Comparison of ENCODE assay signal across 8 cellular contexts in genomic region chr4:2220016-2220620, GRCh38. TPM values are rescaled to one million over a fixed set of nuclear protein-coding genes. Genes with fewer than 3 reads are reported as not detected.
A peak's percentile ranks its signal among the peaks of the same experiment; 100 is the strongest.
DNase-seq lines count a peak whose midpoint lies in the region; ATAC-seq and TF ChIP-seq lines count a peak whose summit lies in the region.

No MANE protein-coding gene starts in this region.

- no peaks in the 10 kb centered on the region for H4K20me1 ChIP-seq in neural cell (ENCODE audit: insufficient read depth)

- peak; percentile 88 for TF ChIP-seq RAD21 in neural cell (conservative IDR thresholded peaks at IDR 0.05)

- TF ChIP-seq EP300 in neural cell (conservative IDR thresholded peaks at IDR 0.05; ENCODE audit: poor library complexity, severe bottlenecking) = no peak

- H3K27me3 ChIP-seq in HUES6 (ENCODE audit: control insufficient read depth, insufficient read depth, low read length) = peaks cover 64% of the 10 kb centered on the region
- H3K27me3 ChIP-seq in Panc1 (ENCODE audit: control insufficient read depth, insufficient read depth, low read length) = no peaks in the 10 kb centered on the region
- H3K27me3 ChIP-seq in neural cell (ENCODE audit: insufficient read depth, low read depth, low read length) = no peaks in the 10 kb centered on the region

- no peaks in the 10 kb centered on the region for H3F3A ChIP-seq in neural cell (ENCODE audit: insufficient read depth, low read length, poor library complexity, severe bottlenecking)

- BruUV-seq in Panc1 (replicated peaks; lab: Mats Ljungman, UMichigan) = no TSS peak

- intact Hi-C loops in Panc1 (cut with micrococcal nuclease; ENCODE audit: unreplicated experiment) = no loop called here

- peak; percentile 90 for TF ChIP-seq CTCF in GM10266 (IDR thresholded peaks at IDR 0.05; ENCODE audit: control insufficient read depth, insufficient read depth, low read depth, missing control alignments)
- peak; percentile 87 for TF ChIP-seq CTCF in Panc1 (IDR thresholded peaks at IDR 0.05)
- TF ChIP-seq CTCF in fibroblast of mammary gland (conservative IDR thresholded peaks at IDR 0.05; ENCODE audit: control insufficient read depth, insufficient read depth, low read depth, low read length) = peak; percentile 91
- TF ChIP-seq CTCF in neural cell (IDR thresholded peaks at IDR 0.05; ENCODE audit: poor library complexity, severe bottlenecking) = peak; percentile 87

- H3K36me3 ChIP-seq in HUES6 (ENCODE audit: control insufficient read depth, insufficient read depth, low read length) = no peaks in the 10 kb centered on the region
- peaks cover 2% of the 10 kb centered on the region for H3K36me3 ChIP-seq in Panc1 (ENCODE audit: control insufficient read depth, insufficient read depth, low read length)
- no peaks in the 10 kb centered on the region for H3K36me3 ChIP-seq in neural cell (ENCODE audit: insufficient read depth, low read length)

- POLR2A ChIA-PET in Panc1 (lab: Charles Lee) = no interaction called here

- H3K4me2 ChIP-seq in neural cell (ENCODE audit: low read length) = no peak overlapping the region

- H3K4me3 ChIP-seq in HUES6 (ENCODE audit: low read depth, low read length) = no peak overlapping the region
- no peak overlapping the region for H3K4me3 ChIP-seq in Panc1 (ENCODE audit: low read depth in 2 of 2, low read length in 2 of 2)
- no peak overlapping the region for H3K4me3 ChIP-seq in fibroblast of mammary gland (ENCODE audit: control insufficient read depth, low read depth, low read length)
- no peak overlapping the region for H3K4me3 ChIP-seq in neural cell (ENCODE audit: low read length)

- peak overlapping the region; percentile 10; the same call in 1 of the 2 replicates for H3K27ac ChIP-seq in HUES6 (ENCODE audit: low read depth, low read length)
- no peak overlapping the region for H3K27ac ChIP-seq in Panc1 (ENCODE audit: low read length)
- no peak overlapping the region for H3K27ac ChIP-seq in neural cell (ENCODE audit: low read length)

- ATAC-seq in Panc1 (peak; percentile 90), HG03520 (IDR thresholded peaks at IDR 0.05; ENCODE audit: unreplicated experiment) (no peak)
- ATAC-seq in stimulated activated naive CD8-positive, alpha-beta T cell treated with anti-CD3 and anti-CD28 coated beads, Interleukin-15, Interleukin-2, amounts not matched to agents 100 U/mL and 50 U/mL, for 24 hours = peak; percentile 86

- H3K9me3 ChIP-seq in HUES6 (ENCODE audit: control insufficient read depth, insufficient read depth, low read depth, low read length) (no peaks in the 10 kb centered on the region), Panc1 (ENCODE audit: control insufficient read depth, insufficient read depth, low read depth, low read length) (no peaks in the 10 kb centered on the region), neural cell (ENCODE audit: low read length) (no peaks in the 10 kb centered on the region)

- H3K79me2 ChIP-seq in neural cell (replicated peaks; ENCODE audit: insufficient read depth, low read length) = no peaks in the 10 kb centered on the region

- no peaks in the 10 kb centered on the region for H3K9me2 ChIP-seq in neural cell (ENCODE audit: insufficient read depth, low read length)

- H3K9ac ChIP-seq in HUES6 (ENCODE audit: low read length) (peak overlapping the region; percentile 36), neural cell (ENCODE audit: low read length) (no peak overlapping the region)

- H3K4me1 ChIP-seq in HUES6 (ENCODE audit: control insufficient read depth, insufficient read depth, low read length) (peaks cover 36% of the 10 kb centered on the region), Panc1 (ENCODE audit: control insufficient read depth, insufficient read depth, low read length) (no peaks in the 10 kb centered on the region; the same call in 1 of the 2 replicates)

- CTCF ChIA-PET in Panc1 (lab: Charles Lee) = interaction anchor here (0.5 to 1.0 kb wide), 6 partner anchors 39 to 873 kb away, joined by 3 to 10 read pairs (median 4); no protein-coding TSS in a partner anchor

- no peak overlapping the region for H2AFZ ChIP-seq in neural cell (ENCODE audit: low read depth, low read length)

- peak; percentile 65 for DNase-seq in GM10266 (ENCODE audit: extremely low spot score)
- DNase-seq in Panc1 (ENCODE audit: low read depth, low spot score) = peak; percentile 61
- DNase-seq in activated T-cell treated with anti-CD3 and anti-CD28 coated beads, Interleukin-2, amount 50 U/mL, for 48 hours = peak; percentile 85
- DNase-seq in fibroblast of mammary gland (ENCODE audit: low read depth) = peak; percentile 64
- peak; percentile 84 for DNase-seq in stimulated activated naive CD8-positive, alpha-beta T cell treated with anti-CD3 and anti-CD28 coated beads, Interleukin-15, Interleukin-2, amounts not matched to agents 100 U/mL and 50 U/mL, for 24 hours

- in situ Hi-C loops in Panc1 (cut with HindIII; ENCODE audit: low pct_unique_long_range_greater_than_20kb, low sequenced_read_pairs) = no loop called here

TF ChIP-seq in neural cell, 6 proteins besides CTCF, POLR2A, EP300 and RAD21:
- TF ChIP-seq SMC3 (conservative IDR thresholded peaks at IDR 0.05; ENCODE audit: poor library complexity) (peak; percentile 83), EZH2 (IDR thresholded peaks at IDR 0.05; ENCODE audit: borderline replicate concordance, insufficient read depth, low read length, poor library complexity, severe bottlenecking) (no peak)

RNA-seq across cellular contexts. Expression of gene HAUS3, which starts 21.8 kb away (rescaled TPM):
- 11.2 TPM for total RNA-seq in Panc1 (2021; ENCODE audit: unreplicated experiment)
- 2.9 TPM for polyA plus RNA-seq in Panc1 (2012; ENCODE audit: insufficient read length)
- 29.0 and 34.2 TPM in 2 replicates for polyA plus RNA-seq in neural cell
- polyA minus RNA-seq in neural cell = 41.9 and 50.4 TPM in 2 replicates

RNA-seq across cellular contexts. Expression of gene POLN, which starts 21.8 kb away (rescaled TPM):
- total RNA-seq in Panc1 (2021; ENCODE audit: unreplicated experiment) = 4.3 TPM
- polyA plus RNA-seq in Panc1 (2012; ENCODE audit: insufficient read length) = 2.3 TPM
- 0.76 and 1.1 TPM in 2 replicates for polyA plus RNA-seq in neural cell
- 3.4 and 5.3 TPM in 2 replicates for polyA minus RNA-seq in neural cell

RNA-seq across cellular contexts. Expression of gene MXD4, which starts 41.8 kb away (rescaled TPM):
- total RNA-seq in Panc1 (2021; ENCODE audit: unreplicated experiment) = 32.7 TPM
- 45.0 TPM for polyA plus RNA-seq in Panc1 (2012; ENCODE audit: insufficient read length)
- 58.4 and 65.4 TPM in 2 replicates for polyA plus RNA-seq in neural cell
- 54.3 and 61.4 TPM in 2 replicates for polyA minus RNA-seq in neural cell
